1 cellular context compared by ENCODE assay signal in the genomic region with DNA sequence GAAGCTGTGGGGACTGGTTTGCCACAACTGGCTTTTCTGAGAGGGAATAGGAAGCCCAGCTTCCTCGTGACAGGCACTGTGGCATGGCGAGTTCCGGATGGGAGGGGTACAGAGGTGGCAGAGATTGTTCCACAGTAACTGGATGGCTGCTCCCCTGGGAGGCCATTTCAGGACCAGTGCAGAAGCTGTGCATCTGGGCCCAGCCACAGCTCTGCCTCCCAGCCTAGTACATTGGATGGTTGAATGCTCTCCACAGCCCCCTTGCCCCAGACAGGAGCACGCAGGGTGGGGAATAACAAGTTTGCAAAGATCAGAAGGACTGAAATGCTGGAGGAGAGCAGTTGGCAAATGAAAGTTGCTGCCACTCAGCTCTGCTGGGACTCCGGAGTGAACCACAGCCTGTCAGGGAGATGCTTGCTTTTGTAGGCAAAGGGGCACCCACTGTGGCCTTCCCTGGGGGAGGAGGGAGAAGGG.
TF ChIP-seq lines count a peak whose summit lies in the region.

No MANE protein-coding gene starts in this region.

TF ChIP-seq in GM12878, 131 proteins besides CTCF, POLR2A, EP300 and RAD21:
- no peak for TF ChIP-seq ASH2L (IDR thresholded peaks at IDR 0.05; ENCODE audit: borderline replicate concordance, low read depth)
- TF ChIP-seq, protein P1, sequence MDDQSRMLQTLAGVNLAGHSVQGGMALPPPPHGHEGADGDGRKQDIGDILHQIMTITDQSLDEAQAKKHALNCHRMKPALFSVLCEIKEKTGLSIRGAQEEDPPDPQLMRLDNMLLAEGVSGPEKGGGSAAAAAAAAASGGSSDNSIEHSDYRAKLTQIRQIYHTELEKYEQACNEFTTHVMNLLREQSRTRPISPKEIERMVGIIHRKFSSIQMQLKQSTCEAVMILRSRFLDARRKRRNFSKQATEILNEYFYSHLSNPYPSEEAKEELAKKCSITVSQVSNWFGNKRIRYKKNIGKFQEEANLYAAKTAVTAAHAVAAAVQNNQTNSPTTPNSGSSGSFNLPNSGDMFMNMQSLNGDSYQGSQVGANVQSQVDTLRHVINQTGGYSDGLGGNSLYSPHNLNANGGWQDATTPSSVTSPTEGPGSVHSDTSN (IDR thresholded peaks at IDR 0.05; ENCODE audit: insufficient replicate concordance, low read depth, low read length): no peak
